In genomic region chr2:229489016-229489415, GRCh38 we compare ENCODE assay signal across 17 cellular contexts.
A peak's percentile ranks its signal among the peaks of the same experiment; 100 is the strongest.
DNase-seq lines count a peak whose midpoint lies in the region; ATAC-seq, FAIRE-seq and TF ChIP-seq lines count a peak whose summit lies in the region.
"Had no signal": no experiment of that assay in that cellular context is flagged by ENCODE, and none has a peak within 500 bp of the region (broad histone marks: within the 10 kb centered on the region; RNA-seq: fewer than 3 reads in every experiment).

No MANE protein-coding gene starts in this region.

- no peak for FAIRE-seq in pancreas (lab: Jason Lieb, UNC)
- FAIRE-seq: endothelial cell of umbilical vein had no signal

- H3K9me3 ChIP-seq in pancreas, result no peaks in the 10 kb centered on the region

- H3K27me3 ChIP-seq in pancreas, result no peaks in the 10 kb centered on the region

- DNase-seq in Ammon's horn (ENCODE audit: low spot score) (peak; percentile 83), NCI-H226 (peak; percentile 28), astrocyte of the hippocampus (ENCODE audit: low read depth, low spot score) (peak; percentile 80), medulla oblongata (ENCODE audit: extremely low spot score) (peak; percentile 38), pancreas (no peak)
- no peak for DNase-seq in activated naive CD4-positive, alpha-beta T cell treated with Interleukin-2 at 50 U/mL for 16 hours
- DNase-seq in activated CD4-positive, alpha-beta T cell treated with anti-CD3 and anti-CD28 coated beads, Interleukin-2, amount 50 U/mL, for 4 hours, result no peak
- DNase-seq: activated CD4-positive, alpha-beta T cell treated with anti-CD3 and anti-CD28 coated beads, Interleukin-2, amount 50 U/mL, for 48 hours; activated naive CD8-positive, alpha-beta T cell treated with anti-CD3 and anti-CD28 coated beads, Interleukin-2, amount 10 ng/mL, durations not matched to agents 7 days and 5 days; NCI-H1930 had no signal

- no peaks in the 10 kb centered on the region for H3K4me1 ChIP-seq in pancreas
- H3K4me1 ChIP-seq: parathyroid adenoma had no signal

- H3K36me3 ChIP-seq in pancreas, result no peaks in the 10 kb centered on the region

- 79 to 88% methylated on average over 10 of the region's 10 CpGs for WGBS in pancreas, 2 donors

- no peak for ATAC-seq in GM19397 (IDR thresholded peaks at IDR 0.05; ENCODE audit: unreplicated experiment)
- ATAC-seq in pancreas, result no peak
- ATAC-seq: left lobe of liver had no signal

- no peak overlapping the region for H3K27ac ChIP-seq in pancreas
- H3K27ac ChIP-seq: C4-2B, HL-60, parathyroid adenoma, SK-N-MC had no signal

- H3K4me3 ChIP-seq in pancreas, result no peak overlapping the region
- H3K4me3 ChIP-seq: SK-N-MC had no signal

- no peak for TF ChIP-seq CTCF in pancreas (IDR thresholded peaks at IDR 0.05)

- intact Hi-C loops in pancreas (cut with DNase I), result no loop called here

Comparison
In these comparisons a context has a peak if more than half of its experiments do, and no peak if none do; other contexts are left out.
1. DNase-seq: peak in Ammon's horn (single experiment), NCI-H226 (single experiment), astrocyte of the hippocampus (single experiment) and medulla oblongata (single experiment); none in activated naive CD4-positive, alpha-beta T cell treated with Interleukin-2 at 50 U/mL for 16 hours (single experiment), pancreas (0 of 6) and activated CD4-positive, alpha-beta T cell treated with anti-CD3 and anti-CD28 coated beads, Interleukin-2, amount 50 U/mL, for 4 hours (0 of 2).